ENCODE assay signal across 1 cellular context in the genomic region with DNA sequence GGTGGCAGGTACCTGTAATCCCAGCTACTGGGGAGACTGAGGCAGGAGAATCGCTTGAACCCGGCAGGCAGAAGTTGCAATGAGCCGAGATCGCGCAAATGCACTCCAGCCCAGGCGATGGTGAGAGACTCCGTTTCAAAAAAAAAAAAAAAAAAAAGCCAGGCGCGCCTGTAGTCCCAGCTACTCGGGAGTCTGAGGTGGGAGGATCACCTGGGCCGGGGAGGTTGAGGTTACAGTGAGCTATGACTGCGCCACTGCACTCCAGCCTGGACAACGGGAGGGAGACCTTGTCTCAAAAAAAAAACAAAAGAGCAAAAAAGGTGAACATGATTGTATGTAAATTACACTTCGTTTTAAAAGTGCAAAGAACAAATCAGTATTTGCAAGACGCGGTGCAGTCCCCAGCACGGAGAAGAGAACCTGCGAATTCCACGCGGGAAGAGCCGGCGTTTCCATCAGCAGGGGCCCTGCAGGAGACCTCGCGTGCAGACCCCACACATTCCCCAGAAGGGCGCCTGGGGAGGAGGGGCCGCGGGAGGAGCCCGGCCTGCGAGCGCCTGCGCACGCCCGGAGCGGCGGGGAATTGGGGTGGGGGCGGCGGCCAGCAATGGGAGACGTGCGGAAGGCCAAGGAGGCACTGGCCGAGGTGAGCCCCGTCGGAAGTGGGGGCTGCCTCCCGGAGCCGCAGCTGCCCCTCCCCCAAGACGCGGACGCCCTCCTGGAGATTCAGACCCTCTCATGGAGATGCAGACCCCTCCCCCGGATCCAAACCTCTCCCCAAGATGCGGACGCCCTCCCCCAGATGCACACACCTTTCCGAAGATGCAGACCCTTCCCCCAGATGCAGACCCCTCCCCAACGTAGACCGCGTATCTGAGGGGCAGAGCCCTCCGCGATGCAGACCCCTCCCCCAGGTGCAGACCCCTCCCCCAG.
TF ChIP-seq lines count a peak whose summit lies in the region.

No MANE protein-coding gene starts in this region.

TF ChIP-seq in HEK293, 187 proteins besides CTCF, POLR2A, EP300 and RAD21 (continued from another document and continues in another):
- TF ChIP-seq, protein P1, sequence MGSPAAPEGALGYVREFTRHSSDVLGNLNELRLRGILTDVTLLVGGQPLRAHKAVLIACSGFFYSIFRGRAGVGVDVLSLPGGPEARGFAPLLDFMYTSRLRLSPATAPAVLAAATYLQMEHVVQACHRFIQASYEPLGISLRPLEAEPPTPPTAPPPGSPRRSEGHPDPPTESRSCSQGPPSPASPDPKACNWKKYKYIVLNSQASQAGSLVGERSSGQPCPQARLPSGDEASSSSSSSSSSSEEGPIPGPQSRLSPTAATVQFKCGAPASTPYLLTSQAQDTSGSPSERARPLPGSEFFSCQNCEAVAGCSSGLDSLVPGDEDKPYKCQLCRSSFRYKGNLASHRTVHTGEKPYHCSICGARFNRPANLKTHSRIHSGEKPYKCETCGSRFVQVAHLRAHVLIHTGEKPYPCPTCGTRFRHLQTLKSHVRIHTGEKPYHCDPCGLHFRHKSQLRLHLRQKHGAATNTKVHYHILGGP (tag by site-specific recombination; IDR thresholded peaks at IDR 0.05): no peak
- no peak for TF ChIP-seq ZNF555 (tag by site-specific recombination; conservative IDR thresholded peaks at IDR 0.05)
- TF ChIP-seq ZNF341 (tag by site-specific recombination; IDR thresholded peaks at IDR 0.05; ENCODE audit: low read depth): peak; percentile 31; the same call in 1 of the 2 replicates
- no peak for TF ChIP-seq ZNF677 (tag by site-specific recombination; IDR thresholded peaks at IDR 0.05)
- TF ChIP-seq, protein P2, sequence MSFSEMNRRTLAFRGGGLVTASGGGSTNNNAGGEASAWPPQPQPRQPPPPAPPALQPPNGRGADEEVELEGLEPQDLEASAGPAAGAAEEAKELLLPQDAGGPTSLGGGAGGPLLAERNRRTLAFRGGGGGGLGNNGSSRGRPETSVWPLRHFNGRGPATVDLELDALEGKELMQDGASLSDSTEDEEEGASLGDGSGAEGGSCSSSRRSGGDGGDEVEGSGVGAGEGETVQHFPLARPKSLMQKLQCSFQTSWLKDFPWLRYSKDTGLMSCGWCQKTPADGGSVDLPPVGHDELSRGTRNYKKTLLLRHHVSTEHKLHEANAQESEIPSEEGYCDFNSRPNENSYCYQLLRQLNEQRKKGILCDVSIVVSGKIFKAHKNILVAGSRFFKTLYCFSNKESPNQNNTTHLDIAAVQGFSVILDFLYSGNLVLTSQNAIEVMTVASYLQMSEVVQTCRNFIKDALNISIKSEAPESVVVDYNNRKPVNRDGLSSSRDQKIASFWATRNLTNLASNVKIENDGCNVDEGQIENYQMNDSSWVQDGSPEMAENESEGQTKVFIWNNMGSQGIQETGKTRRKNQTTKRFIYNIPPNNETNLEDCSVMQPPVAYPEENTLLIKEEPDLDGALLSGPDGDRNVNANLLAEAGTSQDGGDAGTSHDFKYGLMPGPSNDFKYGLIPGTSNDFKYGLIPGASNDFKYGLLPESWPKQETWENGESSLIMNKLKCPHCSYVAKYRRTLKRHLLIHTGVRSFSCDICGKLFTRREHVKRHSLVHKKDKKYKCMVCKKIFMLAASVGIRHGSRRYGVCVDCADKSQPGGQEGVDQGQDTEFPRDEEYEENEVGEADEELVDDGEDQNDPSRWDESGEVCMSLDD (tag by site-specific recombination; IDR thresholded peaks at IDR 0.05): no peak
- no peak for TF ChIP-seq ZNF140 (tag by site-specific recombination; IDR thresholded peaks at IDR 0.05)
- no peak for TF ChIP-seq ZSCAN30 (tag by site-specific recombination; IDR thresholded peaks at IDR 0.05)
- TF ChIP-seq ZSCAN16 (tag by site-specific recombination; IDR thresholded peaks at IDR 0.05): no peak
- no peak for TF ChIP-seq EGR2 (tag by site-specific recombination; IDR thresholded peaks at IDR 0.05; ENCODE audit: low read depth)
- TF ChIP-seq ZNF223 (tag by site-specific recombination; IDR thresholded peaks at IDR 0.05): no peak
- no peak for TF ChIP-seq YY1 (tag by site-specific recombination; IDR thresholded peaks at IDR 0.05)
- TF ChIP-seq TSHZ1 (tag by site-specific recombination; IDR thresholded peaks at IDR 0.05; ENCODE audit: borderline replicate concordance): no peak
- no peak for TF ChIP-seq ZNF785 (tag by site-specific recombination; IDR thresholded peaks at IDR 0.05)
- no peak; the same call in 1 of the 2 replicates for TF ChIP-seq KLF8 (tag by site-specific recombination; IDR thresholded peaks at IDR 0.05)
- no peak for TF ChIP-seq ZNF266 (tag by site-specific recombination; IDR thresholded peaks at IDR 0.05; ENCODE audit: low read depth)
- TF ChIP-seq SCRT2 (tag by site-specific recombination; IDR thresholded peaks at IDR 0.05): no peak
- 0 out of 2 replicates have a peak, but pooled peaks have one; percentile 18 for TF ChIP-seq KLF16 (tag by site-specific recombination; IDR thresholded peaks at IDR 0.05)
- TF ChIP-seq, protein P3, sequence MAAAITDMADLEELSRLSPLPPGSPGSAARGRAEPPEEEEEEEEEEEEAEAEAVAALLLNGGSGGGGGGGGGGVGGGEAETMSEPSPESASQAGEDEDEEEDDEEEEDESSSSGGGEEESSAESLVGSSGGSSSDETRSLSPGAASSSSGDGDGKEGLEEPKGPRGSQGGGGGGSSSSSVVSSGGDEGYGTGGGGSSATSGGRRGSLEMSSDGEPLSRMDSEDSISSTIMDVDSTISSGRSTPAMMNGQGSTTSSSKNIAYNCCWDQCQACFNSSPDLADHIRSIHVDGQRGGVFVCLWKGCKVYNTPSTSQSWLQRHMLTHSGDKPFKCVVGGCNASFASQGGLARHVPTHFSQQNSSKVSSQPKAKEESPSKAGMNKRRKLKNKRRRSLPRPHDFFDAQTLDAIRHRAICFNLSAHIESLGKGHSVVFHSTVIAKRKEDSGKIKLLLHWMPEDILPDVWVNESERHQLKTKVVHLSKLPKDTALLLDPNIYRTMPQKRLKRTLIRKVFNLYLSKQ (tag by site-specific recombination; IDR thresholded peaks at IDR 0.05; ENCODE audit: borderline replicate concordance): no peak
- no peak; the same call in 1 of the 2 replicates for TF ChIP-seq ZFHX2 (tag by site-specific recombination; conservative IDR thresholded peaks at IDR 0.05)
- TF ChIP-seq ZNF521 (tag by site-specific recombination; IDR thresholded peaks at IDR 0.05): no peak
- TF ChIP-seq ZNF274 (IDR thresholded peaks at IDR 0.05; ENCODE audit: low read length): no peak
- TF ChIP-seq ZNF274 (tag by site-specific recombination; IDR thresholded peaks at IDR 0.05; ENCODE audit: borderline replicate concordance): no peak
- no peak for TF ChIP-seq ZNF423 (tag by site-specific recombination; IDR thresholded peaks at IDR 0.05)
- no peak for TF ChIP-seq PRDM6 (tag by site-specific recombination; IDR thresholded peaks at IDR 0.05)
- TF ChIP-seq ZNF175 (tag by site-specific recombination; IDR thresholded peaks at IDR 0.05): no peak
- peak; percentile 78 for TF ChIP-seq SP3 (tag by site-specific recombination; IDR thresholded peaks at IDR 0.05)
- TF ChIP-seq KLF1 (tag by site-specific recombination; IDR thresholded peaks at IDR 0.05): 0 out of 2 replicates have a peak, but pooled peaks have one; percentile 27
- no peak for TF ChIP-seq BCL11A (tag by site-specific recombination; IDR thresholded peaks at IDR 0.05; ENCODE audit: low read depth)
- no peak for TF ChIP-seq ZFP3 (tag by site-specific recombination; IDR thresholded peaks at IDR 0.05; ENCODE audit: low read depth)
- no peak for TF ChIP-seq ZNF654 (tag by site-specific recombination; IDR thresholded peaks at IDR 0.05; ENCODE audit: low read depth)
- TF ChIP-seq, protein P4, sequence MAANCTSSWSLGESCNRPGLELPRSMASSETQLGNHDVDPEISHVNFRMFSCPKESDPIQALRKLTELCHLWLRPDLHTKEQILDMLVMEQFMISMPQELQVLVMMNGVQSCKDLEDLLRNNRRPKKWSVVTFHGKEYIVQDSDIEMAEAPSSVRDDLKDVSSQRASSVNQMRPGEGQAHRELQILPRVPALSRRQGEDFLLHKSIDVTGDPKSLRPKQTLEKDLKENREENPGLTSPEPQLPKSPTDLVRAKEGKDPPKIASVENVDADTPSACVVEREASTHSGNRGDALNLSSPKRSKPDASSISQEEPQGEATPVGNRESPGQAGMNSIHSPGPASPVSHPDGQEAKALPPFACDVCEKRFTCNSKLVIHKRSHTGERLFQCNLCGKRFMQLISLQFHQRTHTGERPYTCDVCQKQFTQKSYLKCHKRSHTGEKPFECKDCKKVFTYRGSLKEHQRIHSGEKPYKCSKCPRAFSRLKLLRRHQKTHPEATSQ (tag by site-specific recombination; IDR thresholded peaks at IDR 0.05): no peak
- no peak for TF ChIP-seq ZNF561 (tag by site-specific recombination; IDR thresholded peaks at IDR 0.05; ENCODE audit: borderline replicate concordance)
- no peak for TF ChIP-seq ZNF23 (tag by site-specific recombination; IDR thresholded peaks at IDR 0.05; ENCODE audit: borderline replicate concordance)
- no peak for TF ChIP-seq ZNF639 (tag by site-specific recombination; IDR thresholded peaks at IDR 0.05)
- no peak for TF ChIP-seq ZNF114 (tag by site-specific recombination; IDR thresholded peaks at IDR 0.05)
- no peak for TF ChIP-seq ZNF10 (tag by site-specific recombination; IDR thresholded peaks at IDR 0.05)
- TF ChIP-seq, protein P5, sequence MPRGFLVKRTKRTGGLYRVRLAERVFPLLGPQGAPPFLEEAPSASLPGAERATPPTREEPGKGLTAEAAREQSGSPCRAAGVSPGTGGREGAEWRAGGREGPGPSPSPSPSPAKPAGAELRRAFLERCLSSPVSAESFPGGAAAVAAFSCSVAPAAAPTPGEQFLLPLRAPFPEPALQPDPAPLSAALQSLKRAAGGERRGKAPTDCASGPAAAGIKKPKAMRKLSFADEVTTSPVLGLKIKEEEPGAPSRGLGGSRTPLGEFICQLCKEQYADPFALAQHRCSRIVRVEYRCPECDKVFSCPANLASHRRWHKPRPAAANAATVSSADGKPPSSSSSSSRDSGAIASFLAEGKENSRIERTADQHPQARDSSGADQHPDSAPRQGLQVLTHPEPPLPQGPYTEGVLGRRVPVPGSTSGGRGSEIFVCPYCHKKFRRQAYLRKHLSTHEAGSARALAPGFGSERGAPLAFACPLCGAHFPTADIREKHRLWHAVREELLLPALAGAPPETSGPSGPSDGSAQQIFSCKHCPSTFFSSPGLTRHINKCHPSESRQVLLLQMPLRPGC (tag by site-specific recombination; IDR thresholded peaks at IDR 0.05): no peak
- TF ChIP-seq, protein P6, sequence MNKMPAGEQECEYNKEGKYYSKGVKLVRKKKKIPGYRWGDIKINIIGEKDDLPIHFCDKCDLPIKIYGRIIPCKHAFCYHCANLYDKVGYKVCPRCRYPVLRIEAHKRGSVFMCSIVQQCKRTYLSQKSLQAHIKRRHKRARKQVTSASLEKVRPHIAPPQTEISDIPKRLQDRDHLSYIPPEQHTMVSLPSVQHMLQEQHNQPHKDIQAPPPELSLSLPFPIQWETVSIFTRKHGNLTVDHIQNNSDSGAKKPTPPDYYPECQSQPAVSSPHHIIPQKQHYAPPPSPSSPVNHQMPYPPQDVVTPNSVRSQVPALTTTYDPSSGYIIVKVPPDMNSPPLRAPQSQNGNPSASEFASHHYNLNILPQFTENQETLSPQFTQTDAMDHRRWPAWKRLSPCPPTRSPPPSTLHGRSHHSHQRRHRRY (tag by site-specific recombination; IDR thresholded peaks at IDR 0.05): no peak
- no peak for TF ChIP-seq ZNF214 (tag by site-specific recombination; IDR thresholded peaks at IDR 0.05; ENCODE audit: borderline replicate concordance)
- no peak for TF ChIP-seq ZNF138 (tag by site-specific recombination; IDR thresholded peaks at IDR 0.05; ENCODE audit: borderline replicate concordance)
- no peak for TF ChIP-seq SALL2 (tag by site-specific recombination; IDR thresholded peaks at IDR 0.05; ENCODE audit: borderline replicate concordance)
- TF ChIP-seq ZFP41 (tag by site-specific recombination; IDR thresholded peaks at IDR 0.05; ENCODE audit: borderline replicate concordance): no peak
- no peak for TF ChIP-seq MYNN (tag by site-specific recombination; IDR thresholded peaks at IDR 0.05; ENCODE audit: borderline replicate concordance)
- TF ChIP-seq ZNF658 (tag by site-specific recombination; IDR thresholded peaks at IDR 0.05): no peak
- no peak for TF ChIP-seq ZNF248 (tag by site-specific recombination; IDR thresholded peaks at IDR 0.05)
